In the genomic region with DNA sequence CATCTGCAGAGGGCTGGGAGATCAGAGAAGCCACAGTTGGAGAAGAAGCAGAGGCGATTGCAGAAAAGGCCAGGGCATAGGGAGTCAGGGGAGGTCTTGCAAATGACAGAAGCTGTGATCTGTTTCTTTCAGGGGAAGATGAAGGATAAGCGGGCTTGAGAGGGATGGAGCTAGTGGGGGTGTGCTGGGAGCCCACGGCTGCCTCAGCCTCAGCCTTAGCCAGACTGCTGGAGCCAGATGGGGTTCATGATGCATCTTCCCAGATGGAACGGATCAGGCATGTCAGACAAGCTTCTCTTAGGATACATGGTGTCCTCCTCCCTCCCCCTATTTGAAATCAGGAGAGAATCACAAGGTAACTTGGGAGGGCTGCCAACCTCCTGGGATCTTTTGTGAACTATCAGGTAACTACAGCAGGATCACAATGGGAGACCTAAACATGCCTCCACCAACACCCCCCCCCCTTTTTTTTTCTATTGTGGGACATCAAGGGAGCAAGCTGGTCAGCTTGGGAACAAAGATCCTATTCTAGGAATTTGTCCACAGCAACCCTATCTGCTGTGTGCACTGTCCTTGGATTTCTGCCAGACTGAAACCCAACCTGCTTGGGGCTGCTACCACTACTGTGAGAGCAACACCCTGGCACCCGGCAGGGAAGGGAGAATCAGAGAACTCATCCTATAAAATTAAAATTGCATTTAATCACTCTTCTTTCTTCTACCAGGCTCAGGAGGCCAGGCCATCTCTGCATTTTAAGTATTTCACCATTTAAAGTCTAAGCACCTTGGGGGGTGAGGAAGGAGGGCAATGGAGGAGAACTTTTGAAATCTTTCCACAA, we compare ENCODE assay signal across 8 cellular contexts. TPM values are rescaled to one million over a fixed set of nuclear protein-coding genes. Genes with fewer than 3 reads are reported as not detected.
DNase-seq lines count a peak whose midpoint lies in the region; ATAC-seq, FAIRE-seq and TF ChIP-seq lines count a peak whose summit lies in the region.

No MANE protein-coding gene starts in this region.

- FAIRE-seq in K562 (lab: Jason Lieb, UNC) = peak; percentile 85

- intact Hi-C loops in K562 (cut with micrococcal nuclease) = no loop called here

- H3K9me3 Mint-ChIP-seq in CD8-positive, alpha-beta memory T cell = no peaks in the 10 kb centered on the region

- H3K4me3 ChIP-seq in CD8-positive, alpha-beta memory T cell (ENCODE audit: low read length) = no peak overlapping the region
- 0 out of 2 replicates have a peak overlapping the region, but pooled peaks have one; percentile 2 for H3K4me3 ChIP-seq in K562

- TF ChIP-seq EP300 in K562 (IDR thresholded peaks at IDR 0.05; ENCODE audit: low read length) = peak; percentile 79

- peak overlapping the region; percentile 73 for H3K4me2 ChIP-seq in K562 (ENCODE audit: insufficient read depth, low read length)

- WGBS in K562 (ENCODE audit: insufficient coverage, low coverage, missing lambda C conversion rate) = 2% methylated on average over 5 of the region's 5 CpGs

- peaks cover 22 to 43% of the 10 kb centered on the region in 2 donors for H3K27me3 Mint-ChIP-seq in CD8-positive, alpha-beta memory T cell

- H2AFZ ChIP-seq in K562 (ENCODE audit: low read depth, low read length) = 0 out of 2 replicates have a peak overlapping the region, but pooled peaks have one; percentile 58

- H3K36me3 ChIP-seq in CD8-positive, alpha-beta memory T cell (ENCODE audit: insufficient read depth, low read length) = no peaks in the 10 kb centered on the region
- no peaks in the 10 kb centered on the region for H3K36me3 ChIP-seq in K562 (ENCODE audit: control insufficient read depth, insufficient read depth, low read length)

- H3K36me3 Mint-ChIP-seq in CD8-positive, alpha-beta memory T cell = peaks cover 0 to 8% (median 0%) of the 10 kb centered on the region in 3 donors

- TF ChIP-seq POLR2A in K562 (conservative IDR thresholded peaks at IDR 0.05) = no peak

- H3K9me1 ChIP-seq in K562 (ENCODE audit: control insufficient read depth, insufficient read depth, low read length) = no peaks in the 10 kb centered on the region

- H4K20me1 ChIP-seq in K562 (replicated peaks; ENCODE audit: control insufficient read depth, insufficient read depth, low read length) = no peaks in the 10 kb centered on the region

- ATAC-seq in K562 (peak; percentile 64), left lobe of liver (peak; percentile 84)

- H3K9me3 ChIP-seq in CD8-positive, alpha-beta memory T cell (ENCODE audit: low read length) = no peaks in the 10 kb centered on the region
- no peaks in the 10 kb centered on the region for H3K9me3 ChIP-seq in K562 (replicated peaks; ENCODE audit: control insufficient read depth, insufficient read depth, low read depth, low read length)

- CTCF ChIA-PET in CD8-positive, alpha-beta memory T cell (lab: Charles Lee) = no interaction called here
- CTCF ChIA-PET in K562 (lab: Yijun Ruan, JAX; ENCODE audit: low intra/inter-chr PET ratio) = no interaction called here
- CTCF ChIA-PET in GM10248 (lab: Yijun Ruan, JAX) = interaction anchor here (1.3 kb wide), 1 partner anchor 10 kb away, joined by 4 read pairs; a partner anchor contains a TSS

- POLR2A ChIA-PET in CD8-positive, alpha-beta memory T cell (lab: Charles Lee) = no interaction called here
- POLR2A ChIA-PET in K562 (lab: Yijun Ruan, JAX) (interaction anchor here (0.6 to 5.7 kb wide), 8 partner anchors 9 to 106 kb away, joined by 4 to 48 read pairs (median 4); a partner anchor contains a TSS), GM10248 (lab: Yijun Ruan, JAX) (interaction anchor here (0.6 kb wide), 1 partner anchor 352 kb away, joined by 5 read pairs; no protein-coding TSS in a partner anchor)

- in situ Hi-C loops in K562 (cut with MboI) = no loop called here

- no peaks in the 10 kb centered on the region for H3K4me1 Mint-ChIP-seq in CD8-positive, alpha-beta memory T cell

- H3K9ac ChIP-seq in K562 (ENCODE audit: insufficient read depth in 1 of 2, low read depth in 2 of 2, low read length in 2 of 2) = peak overlapping the region; percentile 24 to 75; a peak in 2 of 4 replicates

- H3K4me1 ChIP-seq in CD8-positive, alpha-beta memory T cell (ENCODE audit: insufficient read depth, low read length) = no peaks in the 10 kb centered on the region
- H3K4me1 ChIP-seq in K562 (replicated peaks in 1 of 2; ENCODE audit: control insufficient read depth in 2 of 2, insufficient read depth in 2 of 2, low read length in 2 of 2) = peaks cover 32 to 50% of the 10 kb centered on the region in 2 experiments

- DNase-seq in CD8-positive, alpha-beta memory T cell = no peak
- DNase-seq in NCI-H2029 treated with DMSO at 0.1 percent for 48 hours (lab: John Stamatoyannopoulos, UW) (peak; percentile 82), K562 (ENCODE audit: extremely low read depth in 1 of 4, low spot score in 3 of 4) (peak; percentile 67 to 90 (median 76)), left lobe of liver (ENCODE audit: low spot score) (no peak), GM10248 (ENCODE audit: extremely low spot score) (no peak), T1000 (lab: John Stamatoyannopoulos, UW) (no peak), GM19238 (ENCODE audit: insufficient read length, low spot score) (no peak), GDM1 (lab: John Stamatoyannopoulos, UW) (no peak)

- TF ChIP-seq RAD21 in K562 (CRISPR knock-in tag; conservative IDR thresholded peaks at IDR 0.05 in 1 of 2, IDR thresholded peaks at IDR 0.05 in 1 of 2) = no peak

- no peak for TF ChIP-seq CTCF in K562 (IDR thresholded peaks at IDR 0.05 in 2 of 3, conservative IDR thresholded peaks at IDR 0.05 in 1 of 3; ENCODE audit: insufficient read depth in 2 of 3, low read depth in 1 of 3, low read length in 3 of 3)
- TF ChIP-seq CTCF in GM10248 (IDR thresholded peaks at IDR 0.05; ENCODE audit: control extremely low read depth, extremely low read depth, low read depth, missing control alignments) = no peak

- H3K4me3 Mint-ChIP-seq in CD8-positive, alpha-beta memory T cell = no peak overlapping the region

- peak overlapping the region; percentile 54 for H3K27ac ChIP-seq in CD8-positive, alpha-beta memory T cell (ENCODE audit: low read depth, low read length)
- peak overlapping the region; percentile 6; the same call in 2 of the 3 replicates for H3K27ac ChIP-seq in K562 (ENCODE audit: extremely low read depth, low read depth, low read length)

- no peak overlapping the region for H3K27ac Mint-ChIP-seq in CD8-positive, alpha-beta memory T cell

- BruUV-seq in K562 (replicated peaks; lab: Mats Ljungman, UMichigan) = no TSS peak

- H3K27me3 ChIP-seq in CD8-positive, alpha-beta memory T cell (ENCODE audit: insufficient read depth, low read length, poor library complexity, severe bottlenecking) = no peaks in the 10 kb centered on the region
- no peaks in the 10 kb centered on the region for H3K27me3 ChIP-seq in K562 (ENCODE audit: control insufficient read depth in 2 of 2, insufficient read depth in 2 of 2, low read length in 2 of 2)

- H3K79me2 ChIP-seq in K562 (ENCODE audit: control insufficient read depth, insufficient read depth, low read length) = no peaks in the 10 kb centered on the region

TF ChIP-seq in K562, 482 proteins besides CTCF, POLR2A, EP300 and RAD21 (continues in another document):
- TF ChIP-seq RCOR1 (IDR thresholded peaks at IDR 0.05; ENCODE audit: borderline replicate concordance in 1 of 2, low read depth in 2 of 2, low read length in 2 of 2) (peak in 1 of 2 experiments; percentile 78; a peak in 1 of 4 replicates), HDAC1 (IDR thresholded peaks at IDR 0.05) (0 out of 4 replicates have a peak, but pooled peaks of 1 of the 2 experiments have one; percentile 17), SMAD4 (CRISPR knock-in tag; conservative IDR thresholded peaks at IDR 0.05) (0 out of 2 replicates have a peak, but pooled peaks have one; percentile 36), CBFA2T2 (conservative IDR thresholded peaks at IDR 0.05) (peak; percentile 58), SOX6 (IDR thresholded peaks at IDR 0.05) (peak; percentile 98), FUS (optimal IDR thresholded peaks at IDR 0.05; ENCODE audit: low read depth, low read length) (no peak), NEUROD1 (IDR thresholded peaks at IDR 0.05; ENCODE audit: borderline replicate concordance, low read depth, low read length, partially characterized antibody) (peak; percentile 37), SMARCC2 (IDR thresholded peaks at IDR 0.05; ENCODE audit: low read depth) (peak; percentile 28; the same call in 1 of the 2 replicates)
- TF ChIP-seq, protein P1, sequence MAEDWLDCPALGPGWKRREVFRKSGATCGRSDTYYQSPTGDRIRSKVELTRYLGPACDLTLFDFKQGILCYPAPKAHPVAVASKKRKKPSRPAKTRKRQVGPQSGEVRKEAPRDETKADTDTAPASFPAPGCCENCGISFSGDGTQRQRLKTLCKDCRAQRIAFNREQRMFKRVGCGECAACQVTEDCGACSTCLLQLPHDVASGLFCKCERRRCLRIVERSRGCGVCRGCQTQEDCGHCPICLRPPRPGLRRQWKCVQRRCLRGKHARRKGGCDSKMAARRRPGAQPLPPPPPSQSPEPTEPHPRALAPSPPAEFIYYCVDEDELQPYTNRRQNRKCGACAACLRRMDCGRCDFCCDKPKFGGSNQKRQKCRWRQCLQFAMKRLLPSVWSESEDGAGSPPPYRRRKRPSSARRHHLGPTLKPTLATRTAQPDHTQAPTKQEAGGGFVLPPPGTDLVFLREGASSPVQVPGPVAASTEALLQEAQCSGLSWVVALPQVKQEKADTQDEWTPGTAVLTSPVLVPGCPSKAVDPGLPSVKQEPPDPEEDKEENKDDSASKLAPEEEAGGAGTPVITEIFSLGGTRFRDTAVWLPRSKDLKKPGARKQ (CRISPR knock-in tag; IDR thresholded peaks at IDR 0.05) = no peak

RNA-seq across cellular contexts. Expression of a gene that starts 10.7 kb away (rescaled TPM):
- 100 to 1,000 TPM; 199 TPM for total RNA-seq in CD8-positive, alpha-beta memory T cell
- polyA plus RNA-seq in CD8-positive, alpha-beta memory T cell = 4.8 TPM
- 436 and 524 TPM in 2 replicates for total RNA-seq in K562 (2011; cell fraction: chromatin; rRNA removed; ENCODE audit: low replicate concordance)
- total RNA-seq in K562 (2011; cell fraction: nucleolus; rRNA removed) = 350 and 362 TPM in 2 replicates
- 437 and 537 TPM in 2 replicates for total RNA-seq in K562 (2011; cell fraction: nucleoplasm; rRNA removed)
- total RNA-seq in K562 (2014; rRNA removed) (73.5 and 82.5 TPM in 2 replicates), K562 (2014; rRNA removed; fragmentation: Illumina TruSeq; extraction: Trizol) (46.7 and 51.6 TPM in 2 replicates), K562 (2015; rRNA removed; fragmentation: Illumina TruSeq; extraction: Trizol) (47.7 and 49.9 TPM in 2 replicates), K562 (2021) (180 and 205 TPM in 2 replicates), left lobe of liver (118 TPM)
- polyA plus RNA-seq in K562 (2011; rRNA removed) (44.6 and 88.4 TPM in 2 replicates), K562 (2014; fragmentation: Illumina TruSeq; extraction: Trizol) (137 and 150 TPM in 2 replicates), K562 (2014; fragmentation: Nextera tagmentation; extraction: Ambion mirVana) (1 to 10 TPM; 5.2 to 6.7 TPM), K562 (2014; rRNA removed) (60.8 and 63.2 TPM in 2 replicates)
- polyA plus RNA-seq in K562 (2011; cell fraction: cytosol; rRNA removed) = 20.8 and 37.3 TPM in 2 replicates
- polyA plus RNA-seq in K562 (2011; cell fraction: nucleus; rRNA removed) = 193 and 236 TPM in 2 replicates
- polyA plus RNA-seq in K562 (2012) = 137 and 151 TPM in 2 replicates
- 96.8 and 146 TPM in 2 replicates for polyA minus RNA-seq in K562 (2011; rRNA and poly(A)+ RNA removed)
- 86.8 and 111 TPM in 2 replicates for polyA minus RNA-seq in K562 (2011; cell fraction: cytosol; rRNA and poly(A)+ RNA removed)
- polyA minus RNA-seq in K562 (2011; cell fraction: nucleus; rRNA and poly(A)+ RNA removed) = 89.9 and 136 TPM in 2 replicates

Comparison
In these comparisons a context has a peak if more than half of its experiments do, and no peak if none do; other contexts are left out.
1. DNase-seq: peak in NCI-H2029 treated with DMSO at 0.1 percent for 48 hours (single experiment) and K562 (4 of 4); none in CD8-positive, alpha-beta memory T cell (0 of 5), left lobe of liver (single experiment), GM10248 (single experiment), T1000 (single experiment), GM19238 (single experiment) and GDM1 (single experiment).